In genomic region chr3:167734498-167735232, GRCh38 we compare ENCODE assay signal across 1 cellular context.
A peak's percentile ranks its signal among the peaks of the same experiment; 100 is the strongest.
TF ChIP-seq lines count a peak whose summit lies in the region.

PDCD10 (minus strand) TSS chr3:167734892; CDS start chr3:167720157, 14,735 bp downstream.

TF ChIP-seq in HEK293, 187 proteins besides CTCF, POLR2A, EP300 and RAD21 (continued from another document and continues in another):
- peak; percentile 71 for TF ChIP-seq HIC1 (tag by site-specific recombination; IDR thresholded peaks at IDR 0.05)
- TF ChIP-seq OVOL3 (tag by site-specific recombination; IDR thresholded peaks at IDR 0.05): no peak
- TF ChIP-seq ZNF621 (tag by site-specific recombination; IDR thresholded peaks at IDR 0.05): no peak
- no peak for TF ChIP-seq ZNF155 (tag by site-specific recombination; IDR thresholded peaks at IDR 0.05)
- no peak for TF ChIP-seq ZNF121 (tag by site-specific recombination; IDR thresholded peaks at IDR 0.05)
- TF ChIP-seq ZNF391 (tag by site-specific recombination; IDR thresholded peaks at IDR 0.05; ENCODE audit: borderline replicate concordance, low read depth): no peak
- no peak for TF ChIP-seq WT1 (tag by site-specific recombination; IDR thresholded peaks at IDR 0.05)
- TF ChIP-seq ZNF146 (tag by site-specific recombination; IDR thresholded peaks at IDR 0.05): no peak
- TF ChIP-seq HOXC10 (CRISPR knock-in tag; IDR thresholded peaks at IDR 0.05): no peak
- no peak for TF ChIP-seq ZNF777 (tag by site-specific recombination; IDR thresholded peaks at IDR 0.05; ENCODE audit: borderline replicate concordance)
- TF ChIP-seq ZFHX2 (tag by site-specific recombination; conservative IDR thresholded peaks at IDR 0.05): peak; percentile 67
- TF ChIP-seq ZNF274 (IDR thresholded peaks at IDR 0.05; ENCODE audit: low read length): no peak
- TF ChIP-seq ZNF274 (tag by site-specific recombination; IDR thresholded peaks at IDR 0.05; ENCODE audit: borderline replicate concordance): no peak
- no peak for TF ChIP-seq ZNF530 (tag by site-specific recombination; IDR thresholded peaks at IDR 0.05; ENCODE audit: low read depth)
- no peak for TF ChIP-seq ZNF394 (tag by site-specific recombination; IDR thresholded peaks at IDR 0.05; ENCODE audit: borderline replicate concordance)
- TF ChIP-seq ZNF785 (tag by site-specific recombination; IDR thresholded peaks at IDR 0.05): no peak
- no peak for TF ChIP-seq REST (tag by site-specific recombination; IDR thresholded peaks at IDR 0.05)
- TF ChIP-seq TSHZ1 (tag by site-specific recombination; IDR thresholded peaks at IDR 0.05; ENCODE audit: borderline replicate concordance): no peak
- peak; percentile 38; the same call in 1 of the 2 replicates for TF ChIP-seq PRDM10 (tag by site-specific recombination; IDR thresholded peaks at IDR 0.05)
- no peak for TF ChIP-seq ZNF426 (tag by site-specific recombination; IDR thresholded peaks at IDR 0.05)
- no peak for TF ChIP-seq ZNF560 (tag by site-specific recombination; IDR thresholded peaks at IDR 0.05; ENCODE audit: borderline replicate concordance)
- no peak for TF ChIP-seq ZFP3 (tag by site-specific recombination; IDR thresholded peaks at IDR 0.05; ENCODE audit: low read depth)
- TF ChIP-seq YY2 (tag by site-specific recombination; IDR thresholded peaks at IDR 0.05): no peak
- no peak for TF ChIP-seq ZNF175 (tag by site-specific recombination; IDR thresholded peaks at IDR 0.05)
- TF ChIP-seq KLF7 (tag by site-specific recombination; IDR thresholded peaks at IDR 0.05; ENCODE audit: borderline replicate concordance): peak; percentile 52; the same call in 1 of the 2 replicates
- no peak for TF ChIP-seq ATF2 (tag by site-specific recombination; IDR thresholded peaks at IDR 0.05; ENCODE audit: low read depth)
- no peak for TF ChIP-seq MZF1 (tag by site-specific recombination; IDR thresholded peaks at IDR 0.05; ENCODE audit: borderline replicate concordance)
- TF ChIP-seq ZNF23 (tag by site-specific recombination; IDR thresholded peaks at IDR 0.05; ENCODE audit: borderline replicate concordance): no peak
- no peak for TF ChIP-seq ZNF138 (tag by site-specific recombination; IDR thresholded peaks at IDR 0.05; ENCODE audit: borderline replicate concordance)
- TF ChIP-seq ZNF548 (tag by site-specific recombination; IDR thresholded peaks at IDR 0.05): no peak
- no peak for TF ChIP-seq ZNF114 (tag by site-specific recombination; IDR thresholded peaks at IDR 0.05)
- TF ChIP-seq ZNF521 (tag by site-specific recombination; IDR thresholded peaks at IDR 0.05): no peak
- TF ChIP-seq ZNF174 (tag by site-specific recombination; IDR thresholded peaks at IDR 0.05): no peak
- TF ChIP-seq AEBP2 (tag by site-specific recombination; IDR thresholded peaks at IDR 0.05; ENCODE audit: borderline replicate concordance): no peak
- no peak for TF ChIP-seq ZNF133 (tag by site-specific recombination; IDR thresholded peaks at IDR 0.05)
- TF ChIP-seq ZNF140 (tag by site-specific recombination; IDR thresholded peaks at IDR 0.05): no peak
- no peak for TF ChIP-seq ZNF596 (tag by site-specific recombination; IDR thresholded peaks at IDR 0.05)
- no peak for TF ChIP-seq ZNF623 (tag by site-specific recombination; IDR thresholded peaks at IDR 0.05)
- peak; percentile 87 for TF ChIP-seq PATZ1 (tag by site-specific recombination; IDR thresholded peaks at IDR 0.05)
- peak; percentile 53; the same call in 1 of the 2 replicates for TF ChIP-seq ZNF629 (tag by site-specific recombination; IDR thresholded peaks at IDR 0.05)
- no peak for TF ChIP-seq ZNF239 (tag by site-specific recombination; IDR thresholded peaks at IDR 0.05)
- no peak for TF ChIP-seq SCRT2 (tag by site-specific recombination; IDR thresholded peaks at IDR 0.05)
- no peak for TF ChIP-seq ZNF350 (tag by site-specific recombination; IDR thresholded peaks at IDR 0.05)
- TF ChIP-seq SCRT1 (tag by site-specific recombination; IDR thresholded peaks at IDR 0.05; ENCODE audit: borderline replicate concordance): no peak
- no peak for TF ChIP-seq ZBTB26 (tag by site-specific recombination; optimal IDR thresholded peaks at IDR 0.05)
- TF ChIP-seq ZNF830 (tag by site-specific recombination; IDR thresholded peaks at IDR 0.05; ENCODE audit: low read depth): no peak
